Comparison of ENCODE assay signal across 8 cellular contexts in the genomic region with DNA sequence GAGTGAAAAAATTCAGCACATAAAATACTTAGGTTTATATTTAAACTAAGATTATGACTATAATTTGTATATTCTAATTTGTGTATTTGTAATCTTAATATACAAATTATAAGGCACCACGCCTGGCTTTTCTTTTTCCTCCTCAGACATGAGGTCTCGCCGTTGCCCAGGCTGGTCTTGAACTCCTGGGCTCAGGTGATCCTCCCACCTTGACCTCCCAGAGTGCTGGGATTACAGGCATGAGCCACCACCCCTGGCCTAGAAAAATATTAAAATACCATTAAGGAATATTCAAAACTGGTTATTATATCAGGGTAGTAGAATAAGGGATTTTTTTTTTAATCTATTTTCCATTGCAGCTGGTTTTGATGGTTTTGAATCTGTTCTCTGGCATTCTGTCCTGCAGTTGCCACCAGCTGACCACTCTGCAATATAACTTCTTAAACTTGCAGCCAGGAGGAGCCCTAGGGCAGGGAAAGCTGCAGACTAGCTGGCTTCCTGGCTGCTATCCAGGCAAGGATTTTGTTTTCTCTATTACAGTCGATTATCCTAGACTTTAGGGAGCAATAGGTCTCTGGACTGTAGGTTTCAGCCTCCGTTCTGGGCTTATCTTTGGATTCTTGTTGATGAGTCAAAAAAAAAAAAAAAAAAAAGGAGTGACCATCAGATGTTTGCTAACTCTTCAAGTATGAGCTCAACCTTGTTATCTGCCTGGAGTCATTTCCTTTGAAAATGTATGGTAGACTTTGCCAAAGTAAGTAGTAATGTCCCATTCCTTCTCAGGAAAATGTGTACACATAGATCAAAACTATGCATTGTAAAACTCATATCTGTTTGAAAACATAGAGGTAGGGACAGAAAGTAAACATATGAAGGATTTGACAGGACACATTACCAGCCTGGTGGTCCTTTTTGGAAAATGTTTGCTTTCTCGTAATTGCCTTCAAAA. TPM values are rescaled to one million over a fixed set of nuclear protein-coding genes. Genes with fewer than 3 reads are reported as not detected.
DNase-seq lines count a peak whose midpoint lies in the region; ATAC-seq and TF ChIP-seq lines count a peak whose summit lies in the region.

No MANE protein-coding gene starts in this region.

- ATAC-seq in activated CD8-positive, alpha-beta T cell treated with anti-CD3 and anti-CD28 coated beads, Interleukin-2, amount 10 ng/mL, durations not matched to agents 7 days and 5 days, result no peak
- ATAC-seq in omental fat pad (ENCODE audit: low FRiP score) (peak; percentile 91), GM21367 (IDR thresholded peaks at IDR 0.05; ENCODE audit: unreplicated experiment) (no peak), HG03460 (IDR thresholded peaks at IDR 0.05; ENCODE audit: unreplicated experiment) (no peak)

- H3K9me3 Mint-ChIP-seq in activated CD8-positive, alpha-beta T cell treated with anti-CD3 and anti-CD28 coated beads, Interleukin-2, amount 10 ng/mL, durations not matched to agents 7 days and 5 days (ENCODE audit: insufficient read depth), result no peaks in the 10 kb centered on the region

- no peak overlapping the region for H3K4me3 ChIP-seq in GM06990 (replicated peaks; ENCODE audit: low read depth, low read length)

- CTCF ChIA-PET in activated CD8-positive, alpha-beta T cell treated with anti-CD3 and anti-CD28 coated beads, Interleukin-2, amount 10 ng/mL, durations not matched to agents 7 days and 5 days (lab: Charles Lee), result interaction anchor here (0.7 to 5.8 kb wide), 13 partner anchors 9 to 445 kb away, joined by 3 to 70 read pairs (median 3); partner anchors contain the start of gene CDC42EP2

- H3K36me3 Mint-ChIP-seq in activated CD8-positive, alpha-beta T cell treated with anti-CD3 and anti-CD28 coated beads, Interleukin-2, amount 10 ng/mL, durations not matched to agents 7 days and 5 days (ENCODE audit: low read depth), result peaks cover 54% of the 10 kb centered on the region

- no peaks in the 10 kb centered on the region for H3K27me3 Mint-ChIP-seq in activated CD8-positive, alpha-beta T cell treated with anti-CD3 and anti-CD28 coated beads, Interleukin-2, amount 10 ng/mL, durations not matched to agents 7 days and 5 days (ENCODE audit: low read depth)

- no peaks in the 10 kb centered on the region for H3K27me3 ChIP-seq in GM06990 (replicated peaks; ENCODE audit: control insufficient read depth, insufficient read depth, low read length)

- POLR2A ChIA-PET in activated CD8-positive, alpha-beta T cell treated with anti-CD3 and anti-CD28 coated beads, Interleukin-2, amount 10 ng/mL, durations not matched to agents 7 days and 5 days (lab: Charles Lee), result interaction anchor here (0.8 to 1.2 kb wide), 2 partner anchors 14 to 225 kb away, joined by 3 to 4 read pairs; partner anchors contain the start of gene POLA2

- no peak overlapping the region for H3K4me3 Mint-ChIP-seq in activated CD8-positive, alpha-beta T cell treated with anti-CD3 and anti-CD28 coated beads, Interleukin-2, amount 10 ng/mL, durations not matched to agents 7 days and 5 days

- peaks cover 12% of the 10 kb centered on the region for H3K4me1 Mint-ChIP-seq in activated CD8-positive, alpha-beta T cell treated with anti-CD3 and anti-CD28 coated beads, Interleukin-2, amount 10 ng/mL, durations not matched to agents 7 days and 5 days (ENCODE audit: low read depth)

- TF ChIP-seq CTCF in GM06990 (IDR thresholded peaks at IDR 0.05; ENCODE audit: insufficient read depth, low read length, poor library complexity, severe bottlenecking) (peak; percentile 65), omental fat pad (IDR thresholded peaks at IDR 0.05) (peak in 2 of 3 donors; percentile 62 to 86)

- H3K36me3 ChIP-seq in GM06990 (ENCODE audit: control insufficient read depth, insufficient read depth, low read length), result peaks cover 5% of the 10 kb centered on the region; the same call in 1 of the 2 replicates

- DNase-seq in Ammon's horn (ENCODE audit: low spot score), result peak; percentile 84
- no peak for DNase-seq in GM06990 (ENCODE audit: extremely low read depth, insufficient read length)
- DNase-seq in NCI-H2171 treated with DMSO at 0.1 percent for 48 hours (lab: John Stamatoyannopoulos, UW), result peak; percentile 74
- peak; percentile 42 for DNase-seq in activated CD8-positive, alpha-beta T cell treated with anti-CD3 and anti-CD28 coated beads, Interleukin-2, amount 10 ng/mL, durations not matched to agents 7 days and 5 days
- DNase-seq in glomerular endothelial cell (ENCODE audit: extremely low read depth, low read depth, low spot score), result peak; percentile 93
- DNase-seq in omental fat pad (ENCODE audit: low spot score), result no peak

- no peak overlapping the region for H3K27ac Mint-ChIP-seq in activated CD8-positive, alpha-beta T cell treated with anti-CD3 and anti-CD28 coated beads, Interleukin-2, amount 10 ng/mL, durations not matched to agents 7 days and 5 days

RNA-seq across cellular contexts. Expression of gene POLA2, which starts 13.2 kb away (rescaled TPM):
- total RNA-seq in activated CD8-positive, alpha-beta T cell treated with anti-CD3 and anti-CD28 coated beads, Interleukin-2, amount 10 ng/mL, durations not matched to agents 7 days and 5 days, result 10 to 100 TPM; 63.6 to 76.1 TPM
- total RNA-seq in glomerular endothelial cell (13.8 and 16.1 TPM in 2 replicates), omental fat pad (10 to 100 TPM in 1 of 4 donors, 1 to 10 TPM in 3; 3.5 to 13.7 (median 6.9) TPM)

RNA-seq across cellular contexts. Expression of gene CDC42EP2, which starts 39.7 kb away (rescaled TPM):
- total RNA-seq in activated CD8-positive, alpha-beta T cell treated with anti-CD3 and anti-CD28 coated beads, Interleukin-2, amount 10 ng/mL, durations not matched to agents 7 days and 5 days, result 1 to 10 TPM in 1 of 2 experiments, under 1 TPM in 1; 0.29 to 1.2 TPM
- total RNA-seq in glomerular endothelial cell, result 48.0 and 56.5 TPM in 2 replicates
- total RNA-seq in omental fat pad, result 100 to 1,000 TPM in 1 of 4 donors, 10 to 100 TPM in 3; 44.0 to 120 (median 68.6) TPM

RNA-seq across cellular contexts. Expression of gene DPF2, which starts 58.6 kb away (rescaled TPM):
- 10 to 100 TPM; 56.3 to 56.9 TPM for total RNA-seq in activated CD8-positive, alpha-beta T cell treated with anti-CD3 and anti-CD28 coated beads, Interleukin-2, amount 10 ng/mL, durations not matched to agents 7 days and 5 days
- total RNA-seq in glomerular endothelial cell (40.9 and 52.2 TPM in 2 replicates), omental fat pad (10 to 100 TPM; 23.3 to 32.9 (median 27.3) TPM)

Comparison
In these comparisons a context has a peak if more than half of its experiments do, and no peak if none do; other contexts are left out.
1. DNase-seq: peak in Ammon's horn (single experiment), NCI-H2171 treated with DMSO at 0.1 percent for 48 hours (single experiment), activated CD8-positive, alpha-beta T cell treated with anti-CD3 and anti-CD28 coated beads, Interleukin-2, amount 10 ng/mL, durations not matched to agents 7 days and 5 days (single experiment) and glomerular endothelial cell (single experiment); none in GM06990 (single experiment) and omental fat pad (single experiment).
2. RNA of gene CDC42EP2, which starts 39.7 kb away (total RNA-seq): 44.0 to 120 TPM in omental fat pad and 48.0 to 56.5 TPM in glomerular endothelial cell; 0.29 to 1.2 TPM in activated CD8-positive, alpha-beta T cell treated with anti-CD3 and anti-CD28 coated beads, Interleukin-2, amount 10 ng/mL, durations not matched to agents 7 days and 5 days; every median in the first group is over 10 times any median in the second.